In genomic region chr7:142799483-142799882, GRCh38 we compare ENCODE assay signal across 16 cellular contexts. TPM values are rescaled to one million over a fixed set of nuclear protein-coding genes. Genes with fewer than 3 reads are reported as not detected.
DNase-seq lines count a peak whose midpoint lies in the region; ATAC-seq, FAIRE-seq and TF ChIP-seq lines count a peak whose summit lies in the region.
"Had no signal": no experiment of that assay in that cellular context is flagged by ENCODE, and none has a peak within 500 bp of the region (broad histone marks: within the 10 kb centered on the region; RNA-seq: fewer than 3 reads in every experiment).

No MANE protein-coding gene starts in this region.

- peaks cover 64% of the 10 kb centered on the region for H3K4me1 Mint-ChIP-seq in activated CD4-positive, alpha-beta T cell treated with anti-CD3 and anti-CD28 coated beads for 36 hours
- peaks cover 56% of the 10 kb centered on the region for H3K4me1 Mint-ChIP-seq in activated CD8-positive, alpha-beta T cell treated with anti-CD3 and anti-CD28 coated beads for 36 hours (ENCODE audit: low read depth)
- H3K4me1 Mint-ChIP-seq in endodermal cell: peaks cover 14% of the 10 kb centered on the region
- H3K4me1 Mint-ChIP-seq in stimulated activated effector memory CD8-positive, alpha-beta T cell treated with anti-CD3 and anti-CD28 coated beads, Interleukin-12 subunit alpha, Interleukin-12 subunit beta, amount 100 ng/mL, for 72 hours: peaks cover 68% of the 10 kb centered on the region

- DNase-seq in activated CD4-positive, alpha-beta T cell treated with anti-CD3 and anti-CD28 coated beads for 36 hours: peak; percentile 51
- no peak for DNase-seq in activated CD4-positive, alpha-beta T cell treated with anti-CD3 and anti-CD28 coated beads, Interleukin-2, amount 50 U/mL, for 4 hours
- peak; percentile 26 for DNase-seq in activated CD8-positive, alpha-beta T cell treated with anti-CD3 and anti-CD28 coated beads for 36 hours
- DNase-seq in endodermal cell (peak; percentile 36), GM19239 (ENCODE audit: insufficient read length, low spot score) (no peak), GM23248 (no peak)
- no peak for DNase-seq in stimulated activated effector memory CD8-positive, alpha-beta T cell treated with anti-CD3 and anti-CD28 coated beads, Interleukin-12 subunit alpha, Interleukin-12 subunit beta, amount 100 ng/mL, for 72 hours (ENCODE audit: low spot score in 2 of 2)
- DNase-seq: COR-L47, NCI-H187 treated with DMSO at 0.1 percent for 48 hours, NCI-H526 treated with DMSO at 0.1 percent for 48 hours, sigmoid colon had no signal

- H3K9ac ChIP-seq in endodermal cell (ENCODE audit: extremely low read depth, low read length, poor library complexity, severe bottlenecking): no peak overlapping the region
- no peak overlapping the region for H3K9ac ChIP-seq in GM23248
- H3K9ac ChIP-seq: neural progenitor cell had no signal

- no peaks in the 10 kb centered on the region for H3K36me3 ChIP-seq in endodermal cell (ENCODE audit: control insufficient read depth, insufficient read depth, low read length)
- H3K36me3 ChIP-seq in GM23248 (ENCODE audit: low read depth): no peaks in the 10 kb centered on the region
- H3K36me3 ChIP-seq: neural progenitor cell, sigmoid colon had no signal

- ATAC-seq in activated CD4-positive, alpha-beta T cell treated with anti-CD3 and anti-CD28 coated beads for 36 hours: no peak
- ATAC-seq in activated CD8-positive, alpha-beta T cell treated with anti-CD3 and anti-CD28 coated beads for 36 hours: no peak
- no peak for ATAC-seq in stimulated activated effector memory CD8-positive, alpha-beta T cell treated with anti-CD3 and anti-CD28 coated beads, Interleukin-12 subunit alpha, Interleukin-12 subunit beta, amount 100 ng/mL, for 72 hours
- ATAC-seq in GM21529 (IDR thresholded peaks at IDR 0.05; ENCODE audit: unreplicated experiment): no peak

- no peak overlapping the region for H3K4me3 ChIP-seq in endodermal cell (ENCODE audit: low read length)
- H3K4me3 ChIP-seq in GM23248: no peak overlapping the region
- H3K4me3 ChIP-seq: neural progenitor cell, sigmoid colon had no signal

- H3K9me3 Mint-ChIP-seq in activated CD4-positive, alpha-beta T cell treated with anti-CD3 and anti-CD28 coated beads for 36 hours (ENCODE audit: low read depth): no peaks in the 10 kb centered on the region
- H3K9me3 Mint-ChIP-seq in activated CD8-positive, alpha-beta T cell treated with anti-CD3 and anti-CD28 coated beads for 36 hours: no peaks in the 10 kb centered on the region
- H3K9me3 Mint-ChIP-seq in endodermal cell: no peaks in the 10 kb centered on the region
- H3K9me3 Mint-ChIP-seq in stimulated activated effector memory CD8-positive, alpha-beta T cell treated with anti-CD3 and anti-CD28 coated beads, Interleukin-12 subunit alpha, Interleukin-12 subunit beta, amount 100 ng/mL, for 72 hours: no peaks in the 10 kb centered on the region

- no peaks in the 10 kb centered on the region for H3K9me3 ChIP-seq in endodermal cell (ENCODE audit: control insufficient read depth, low read length)
- no peaks in the 10 kb centered on the region for H3K9me3 ChIP-seq in GM23248 (ENCODE audit: low read depth)
- H3K9me3 ChIP-seq: sigmoid colon had no signal

- peak overlapping the region; percentile 99 for H3K4me3 Mint-ChIP-seq in activated CD4-positive, alpha-beta T cell treated with anti-CD3 and anti-CD28 coated beads for 36 hours
- H3K4me3 Mint-ChIP-seq in activated CD8-positive, alpha-beta T cell treated with anti-CD3 and anti-CD28 coated beads for 36 hours: peak overlapping the region; percentile 100
- H3K4me3 Mint-ChIP-seq in endodermal cell: no peak overlapping the region
- H3K4me3 Mint-ChIP-seq in stimulated activated effector memory CD8-positive, alpha-beta T cell treated with anti-CD3 and anti-CD28 coated beads, Interleukin-12 subunit alpha, Interleukin-12 subunit beta, amount 100 ng/mL, for 72 hours: peak overlapping the region; percentile 98
- H3K4me3 Mint-ChIP-seq: neural progenitor cell had no signal

- intact Hi-C loops in activated CD4-positive, alpha-beta T cell treated with anti-CD3 and anti-CD28 coated beads for 36 hours (cut with DNase I, micrococcal nuclease): loop anchor here (1.0 to 5.0 kb wide), 3 partner anchors 10 to 407 kb away; no protein-coding TSS in a partner anchor
- intact Hi-C loops in activated CD8-positive, alpha-beta T cell treated with anti-CD3 and anti-CD28 coated beads for 36 hours (cut with micrococcal nuclease): loop anchor here (1.0 to 5.0 kb wide), 2 partner anchors 9 to 417 kb away; no protein-coding TSS in a partner anchor

- no peaks in the 10 kb centered on the region for H3K9me2 ChIP-seq in GM23248 (ENCODE audit: insufficient read depth)

- no peak for TF ChIP-seq CTCF in activated CD8-positive, alpha-beta T cell treated with anti-CD3 and anti-CD28 coated beads for 36 hours (IDR thresholded peaks at IDR 0.05)
- no peak for TF ChIP-seq CTCF in endodermal cell (conservative IDR thresholded peaks at IDR 0.05)

- no peaks in the 10 kb centered on the region for H3F3A ChIP-seq in GM23248 (ENCODE audit: insufficient read depth)

- no peaks in the 10 kb centered on the region for H4K20me1 ChIP-seq in GM23248 (ENCODE audit: insufficient read depth)

- no peak for FAIRE-seq in GM19239 (lab: Jason Lieb, UNC)

- no peak overlapping the region for H3K4me2 ChIP-seq in GM23248 (ENCODE audit: unreplicated experiment)
- H3K4me2 ChIP-seq: neural progenitor cell had no signal

- no peak overlapping the region for H3K27ac ChIP-seq in endodermal cell (ENCODE audit: low read depth, low read length)
- H3K27ac ChIP-seq in GM23248: no peak overlapping the region
- H3K27ac ChIP-seq: neural progenitor cell, sigmoid colon had no signal

- H3K36me3 Mint-ChIP-seq in activated CD4-positive, alpha-beta T cell treated with anti-CD3 and anti-CD28 coated beads for 36 hours (ENCODE audit: low read depth): peaks cover 85% of the 10 kb centered on the region
- peaks cover 87% of the 10 kb centered on the region for H3K36me3 Mint-ChIP-seq in activated CD8-positive, alpha-beta T cell treated with anti-CD3 and anti-CD28 coated beads for 36 hours (ENCODE audit: low read depth)
- H3K36me3 Mint-ChIP-seq in endodermal cell (ENCODE audit: low read depth): no peaks in the 10 kb centered on the region
- H3K36me3 Mint-ChIP-seq in stimulated activated effector memory CD8-positive, alpha-beta T cell treated with anti-CD3 and anti-CD28 coated beads, Interleukin-12 subunit alpha, Interleukin-12 subunit beta, amount 100 ng/mL, for 72 hours: peaks cover 99% of the 10 kb centered on the region
- H3K36me3 Mint-ChIP-seq: neural progenitor cell had no signal

- POLR2A ChIA-PET in activated CD4-positive, alpha-beta T cell treated with anti-CD3 and anti-CD28 coated beads for 36 hours (lab: Charles Lee): interaction anchor here (0.6 to 6.7 kb wide), 10 partner anchors 10 to 957 kb away, joined by 3 to 176 read pairs (median 4); no protein-coding TSS in a partner anchor
- POLR2A ChIA-PET in activated CD8-positive, alpha-beta T cell treated with anti-CD3 and anti-CD28 coated beads for 36 hours (lab: Charles Lee): interaction anchor here (0.8 to 25.3 kb wide), 10 partner anchors 7 to 491 kb away, joined by 3 to 1391 read pairs (median 4); no protein-coding TSS in a partner anchor

- no peaks in the 10 kb centered on the region for H3K79me2 ChIP-seq in GM23248 (ENCODE audit: insufficient read depth)

- no peak overlapping the region for H2AFZ ChIP-seq in GM23248
- H2AFZ ChIP-seq: neural progenitor cell had no signal

- no peaks in the 10 kb centered on the region for H3K27me3 Mint-ChIP-seq in activated CD4-positive, alpha-beta T cell treated with anti-CD3 and anti-CD28 coated beads for 36 hours
- no peaks in the 10 kb centered on the region for H3K27me3 Mint-ChIP-seq in activated CD8-positive, alpha-beta T cell treated with anti-CD3 and anti-CD28 coated beads for 36 hours
- H3K27me3 Mint-ChIP-seq in endodermal cell (ENCODE audit: insufficient read depth): peaks cover 92% of the 10 kb centered on the region

- 77 to 92% methylated on average over 1 to 4 of the region's 4 CpGs for WGBS in endodermal cell (ENCODE audit: insufficient coverage in 1 of 2, insufficient read length in 1 of 2), 2 experiments
- 61 to 70% methylated on average over 4 of the region's 4 CpGs for WGBS in GM23248 (ENCODE audit: low coverage in 1 of 2, low lambda C conversion rate in 2 of 2, missing lambda C conversion rate in 2 of 2), 2 experiments

- CTCF ChIA-PET in activated CD4-positive, alpha-beta T cell treated with anti-CD3 and anti-CD28 coated beads for 36 hours (lab: Charles Lee): interaction anchor here (0.6 to 9.0 kb wide), 9 partner anchors 8 to 456 kb away, joined by 3 to 182 read pairs (median 4); no protein-coding TSS in a partner anchor
- CTCF ChIA-PET in activated CD8-positive, alpha-beta T cell treated with anti-CD3 and anti-CD28 coated beads for 36 hours (lab: Charles Lee): interaction anchor here (1.8 to 8.3 kb wide), 5 partner anchors 10 to 265 kb away, joined by 5 to 145 read pairs (median 9); no protein-coding TSS in a partner anchor

- peak overlapping the region; percentile 99 for H3K27ac Mint-ChIP-seq in activated CD4-positive, alpha-beta T cell treated with anti-CD3 and anti-CD28 coated beads for 36 hours
- peak overlapping the region; percentile 97 for H3K27ac Mint-ChIP-seq in activated CD8-positive, alpha-beta T cell treated with anti-CD3 and anti-CD28 coated beads for 36 hours
- H3K27ac Mint-ChIP-seq in endodermal cell: no peak overlapping the region
- peak overlapping the region; percentile 100 for H3K27ac Mint-ChIP-seq in stimulated activated effector memory CD8-positive, alpha-beta T cell treated with anti-CD3 and anti-CD28 coated beads, Interleukin-12 subunit alpha, Interleukin-12 subunit beta, amount 100 ng/mL, for 72 hours
- H3K27ac Mint-ChIP-seq: neural progenitor cell had no signal

- H3K4me1 ChIP-seq in endodermal cell (ENCODE audit: control insufficient read depth, insufficient read depth, low read length) (no peaks in the 10 kb centered on the region), GM23248 (ENCODE audit: insufficient read depth) (peaks cover 4% of the 10 kb centered on the region; the same call in 1 of the 2 replicates)

- H3K27me3 ChIP-seq in endodermal cell (ENCODE audit: control insufficient read depth, insufficient read depth, low read length, poor library complexity, severe bottlenecking) (peaks cover 71% of the 10 kb centered on the region), GM23248 (replicated peaks; ENCODE audit: insufficient read depth) (peaks cover 77% of the 10 kb centered on the region)

- in situ Hi-C loops in GM23248 (cut with MboI): no loop called here

RNA-seq across cellular contexts. Expression of gene PRSS2, which starts 28.7 kb away (rescaled TPM):
- not detected for total RNA-seq in activated CD4-positive, alpha-beta T cell treated with anti-CD3 and anti-CD28 coated beads for 36 hours
- total RNA-seq in activated CD8-positive, alpha-beta T cell treated with anti-CD3 and anti-CD28 coated beads for 36 hours: not detected
- 1 to 10 TPM; 4.8 to 9.9 TPM for total RNA-seq in endodermal cell
- 58.7 TPM for polyA plus RNA-seq in endodermal cell (2013, experiment 1 of 2)
- polyA plus RNA-seq in endodermal cell (2013, experiment 2 of 2): 62.2 TPM
- total RNA-seq in GM23248 (2014; rRNA removed; shearing (Covaris generic)): not detected in 2 replicates
- not detected in 2 replicates for polyA plus RNA-seq in GM23248 (2016; fragmentation: Nextera tagmentation; extraction: Ambion mirVana)
- total RNA-seq: A172, epithelial cell of proximal tubule, sigmoid colon, subcutaneous adipose tissue had no signal

RNA-seq across cellular contexts. Expression of gene PRSS1, which starts 50.2 kb away (rescaled TPM):
- not detected for total RNA-seq in activated CD4-positive, alpha-beta T cell treated with anti-CD3 and anti-CD28 coated beads for 36 hours
- total RNA-seq in activated CD8-positive, alpha-beta T cell treated with anti-CD3 and anti-CD28 coated beads for 36 hours: not detected
- 1 to 10 TPM; 4.4 to 8.8 TPM for total RNA-seq in endodermal cell
- 20.3 TPM for polyA plus RNA-seq in endodermal cell (2013, experiment 1 of 2)
- polyA plus RNA-seq in endodermal cell (2013, experiment 2 of 2): 15.0 TPM
- total RNA-seq in GM23248 (2014; rRNA removed; shearing (Covaris generic)): not detected in 2 replicates
- polyA plus RNA-seq in GM23248 (2016; fragmentation: Nextera tagmentation; extraction: Ambion mirVana): not detected in 2 replicates
- total RNA-seq: A172, epithelial cell of proximal tubule, sigmoid colon, subcutaneous adipose tissue had no signal

RNA-seq across cellular contexts. Expression of gene EPHB6, which starts 55.4 kb away (rescaled TPM):
- total RNA-seq in activated CD4-positive, alpha-beta T cell treated with anti-CD3 and anti-CD28 coated beads for 36 hours: 10 to 100 TPM; 14.7 to 15.1 TPM
- 1 to 10 TPM; 3.5 to 5.5 TPM for total RNA-seq in activated CD8-positive, alpha-beta T cell treated with anti-CD3 and anti-CD28 coated beads for 36 hours
- total RNA-seq in endodermal cell: 10 to 100 TPM; 33.2 to 36.9 TPM
- 16.0 TPM for polyA plus RNA-seq in endodermal cell (2013, experiment 1 of 2)
- polyA plus RNA-seq in endodermal cell (2013, experiment 2 of 2): 14.1 TPM
- total RNA-seq in GM23248 (2014; rRNA removed; shearing (Covaris generic)): 0.11 and 0.13 TPM in 2 replicates
- polyA plus RNA-seq in GM23248 (2016; fragmentation: Nextera tagmentation; extraction: Ambion mirVana): 0.98 and 1.2 TPM in 2 replicates

Comparison
In these comparisons a context has a peak if more than half of its experiments do, and no peak if none do; other contexts are left out.
1. DNase-seq: peak in activated CD4-positive, alpha-beta T cell treated with anti-CD3 and anti-CD28 coated beads for 36 hours (single experiment), activated CD8-positive, alpha-beta T cell treated with anti-CD3 and anti-CD28 coated beads for 36 hours (single experiment) and endodermal cell (single experiment); none in activated CD4-positive, alpha-beta T cell treated with anti-CD3 and anti-CD28 coated beads, Interleukin-2, amount 50 U/mL, for 4 hours (0 of 2), stimulated activated effector memory CD8-positive, alpha-beta T cell treated with anti-CD3 and anti-CD28 coated beads, Interleukin-12 subunit alpha, Interleukin-12 subunit beta, amount 100 ng/mL, for 72 hours (0 of 2), GM19239 (single experiment) and GM23248 (single experiment).